8 cellular contexts compared by ENCODE assay signal in the genomic region with DNA sequence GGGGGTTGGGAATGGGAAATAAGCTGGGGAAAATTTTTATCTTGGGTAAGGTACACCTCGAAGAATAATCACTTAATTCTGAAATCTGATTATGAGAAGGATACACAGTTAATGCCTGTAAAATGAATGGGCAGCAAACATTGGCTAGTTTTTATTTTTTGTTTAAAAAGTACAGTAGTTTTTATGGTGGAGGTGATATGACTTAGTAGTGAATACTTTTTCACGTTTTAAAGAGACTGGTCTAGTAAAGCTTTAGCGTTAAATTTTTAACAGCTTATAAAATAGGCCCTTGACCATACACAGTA. TPM values are rescaled to one million over a fixed set of nuclear protein-coding genes. Genes with fewer than 3 reads are reported as not detected.
DNase-seq lines count a peak whose midpoint lies in the region; ATAC-seq, FAIRE-seq and TF ChIP-seq lines count a peak whose summit lies in the region.

No MANE protein-coding gene starts in this region.

- H3K4me1 ChIP-seq in kidney (ENCODE audit: control insufficient read depth in 1 of 2, insufficient read depth in 1 of 2, low read depth in 1 of 2, low read length in 2 of 2): peaks cover 5 to 9% of the 10 kb centered on the region in 2 donors

- H3K27ac Mint-ChIP-seq in activated CD4-positive, alpha-beta T cell treated with anti-CD3 and anti-CD28 coated beads for 36 hours: no peak overlapping the region
- no peak overlapping the region for H3K27ac Mint-ChIP-seq in activated naive CD8-positive, alpha-beta T cell treated with anti-CD3 and anti-CD28 coated beads, Interleukin-2, amount 50 U/mL, for 24 hours

- peak overlapping the region; percentile 99 to 100 for H3K4me3 ChIP-seq in kidney (ENCODE audit: low read length in 2 of 2)

- POLR2A ChIA-PET in activated CD4-positive, alpha-beta T cell treated with anti-CD3 and anti-CD28 coated beads for 36 hours (lab: Charles Lee): no interaction called here

- H3K36me3 ChIP-seq in kidney (ENCODE audit: control insufficient read depth in 1 of 2, insufficient read depth in 2 of 2, low read length in 2 of 2): no peaks in the 10 kb centered on the region

- H3K27ac ChIP-seq in kidney (ENCODE audit: low read depth in 2 of 2, low read length in 2 of 2): peak overlapping the region; percentile 95 to 98

- H3K9me3 ChIP-seq in kidney (ENCODE audit: control insufficient read depth in 1 of 2, low read length in 2 of 2): no peaks in the 10 kb centered on the region

- H3K4me3 Mint-ChIP-seq in activated CD4-positive, alpha-beta T cell treated with anti-CD3 and anti-CD28 coated beads for 36 hours: peak overlapping the region; percentile 95
- H3K4me3 Mint-ChIP-seq in activated naive CD8-positive, alpha-beta T cell treated with anti-CD3 and anti-CD28 coated beads, Interleukin-2, amount 50 U/mL, for 24 hours: peak overlapping the region; percentile 86

- intact Hi-C loops in activated CD4-positive, alpha-beta T cell treated with anti-CD3 and anti-CD28 coated beads for 36 hours (cut with DNase I, micrococcal nuclease): loop anchor here (5.0 kb wide), 4 partner anchors 122 to 272 kb away; a partner anchor contains a TSS
- intact Hi-C loops in kidney (cut with DNase I): no loop called here

- peaks cover 28% of the 10 kb centered on the region for H3K4me1 Mint-ChIP-seq in activated CD4-positive, alpha-beta T cell treated with anti-CD3 and anti-CD28 coated beads for 36 hours
- peaks cover 30% of the 10 kb centered on the region for H3K4me1 Mint-ChIP-seq in activated naive CD8-positive, alpha-beta T cell treated with anti-CD3 and anti-CD28 coated beads, Interleukin-2, amount 50 U/mL, for 24 hours

- no peaks in the 10 kb centered on the region for H3K36me3 Mint-ChIP-seq in activated CD4-positive, alpha-beta T cell treated with anti-CD3 and anti-CD28 coated beads for 36 hours (ENCODE audit: low read depth)
- H3K36me3 Mint-ChIP-seq in activated naive CD8-positive, alpha-beta T cell treated with anti-CD3 and anti-CD28 coated beads, Interleukin-2, amount 50 U/mL, for 24 hours (ENCODE audit: low read depth): no peaks in the 10 kb centered on the region

- ATAC-seq in activated CD4-positive, alpha-beta T cell treated with anti-CD3 and anti-CD28 coated beads for 36 hours: no peak
- no peak for ATAC-seq in activated naive CD8-positive, alpha-beta T cell treated with anti-CD3 and anti-CD28 coated beads, Interleukin-2, amount 50 U/mL, for 24 hours

- CTCF ChIA-PET in activated CD4-positive, alpha-beta T cell treated with anti-CD3 and anti-CD28 coated beads for 36 hours (lab: Charles Lee): interaction anchor here (0.6 kb wide), 1 partner anchor 18 kb away, joined by 3 read pairs; no protein-coding TSS in a partner anchor

- no peak for TF ChIP-seq CTCF in kidney (IDR thresholded peaks at IDR 0.05; ENCODE audit: borderline replicate concordance, extremely low read depth, insufficient read depth)

- H3K27me3 Mint-ChIP-seq in activated CD4-positive, alpha-beta T cell treated with anti-CD3 and anti-CD28 coated beads for 36 hours: no peaks in the 10 kb centered on the region
- H3K27me3 Mint-ChIP-seq in activated naive CD8-positive, alpha-beta T cell treated with anti-CD3 and anti-CD28 coated beads, Interleukin-2, amount 50 U/mL, for 24 hours: peaks cover 2% of the 10 kb centered on the region

- DNase-seq in activated CD4-positive, alpha-beta T cell treated with anti-CD3 and anti-CD28 coated beads for 36 hours: no peak
- no peak for DNase-seq in activated CD4-positive, alpha-beta T cell treated with anti-CD3 and anti-CD28 coated beads, Interleukin-2, amount 50 U/mL, for 4 hours
- no peak for DNase-seq in activated naive CD8-positive, alpha-beta T cell treated with anti-CD3 and anti-CD28 coated beads, Interleukin-2, amount 50 U/mL, for 24 hours
- DNase-seq in kidney: no peak
- peak; percentile 62 for DNase-seq in superior temporal gyrus (ENCODE audit: extremely low spot score)
- no peak for DNase-seq in AG08396 (ENCODE audit: low spot score)
- DNase-seq in activated CD4-positive, alpha-beta T cell treated with anti-CD3 and anti-CD28 coated beads for 1 hour: no peak
- no peak for DNase-seq in stimulated activated CD4-positive, alpha-beta T cell treated with anti-CD3 and anti-CD28 coated beads, Interleukin-4, amount 100 ng/mL, for 1 hour

- no peak for FAIRE-seq in kidney (lab: Jason Lieb, UNC)

- H3K9ac ChIP-seq in kidney (ENCODE audit: low read length in 2 of 2): no peak overlapping the region

- H3K9me3 Mint-ChIP-seq in activated CD4-positive, alpha-beta T cell treated with anti-CD3 and anti-CD28 coated beads for 36 hours (ENCODE audit: low read depth): no peaks in the 10 kb centered on the region
- H3K9me3 Mint-ChIP-seq in activated naive CD8-positive, alpha-beta T cell treated with anti-CD3 and anti-CD28 coated beads, Interleukin-2, amount 50 U/mL, for 24 hours: no peaks in the 10 kb centered on the region

RNA-seq across cellular contexts. Expression of a gene that starts 1.8 kb away (rescaled TPM):
- 10 to 100 TPM in 1 of 2 experiments, 1 to 10 TPM in 1; 8.5 to 12.0 TPM for total RNA-seq in activated CD4-positive, alpha-beta T cell treated with anti-CD3 and anti-CD28 coated beads for 36 hours
- 83.1 TPM for total RNA-seq in kidney
- polyA plus RNA-seq in kidney (ENCODE audit: insufficient read depth, low read depth, low replicate concordance): 19.2 TPM
